15 cellular contexts compared by ENCODE assay signal in genomic region chr12:102024765-102025164, GRCh38. TPM values are rescaled to one million over a fixed set of nuclear protein-coding genes. Genes with fewer than 3 reads are reported as not detected.
DNase-seq lines count a peak whose midpoint lies in the region; ATAC-seq and TF ChIP-seq lines count a peak whose summit lies in the region.
"Had no signal": no experiment of that assay in that cellular context is flagged by ENCODE, and none has a peak within 500 bp of the region (broad histone marks: within the 10 kb centered on the region; RNA-seq: fewer than 3 reads in every experiment).

No MANE protein-coding gene starts in this region.

- peaks cover 0 to 10% (median 0%) of the 10 kb centered on the region in 7 donors for H3K4me1 Mint-ChIP-seq in naive thymus-derived CD4-positive, alpha-beta T cell
- H3K4me1 Mint-ChIP-seq: B cell, H9 had no signal

- no peaks in the 10 kb centered on the region for H3K9me3 Mint-ChIP-seq in naive thymus-derived CD4-positive, alpha-beta T cell
- H3K9me3 Mint-ChIP-seq: CD4-positive, alpha-beta T cell; H9 had no signal

- peak; percentile 79 for ATAC-seq in SK-N-SH treated with all-trans-retinoic acid at 6 μM for 48 hours
- no peak for ATAC-seq in GM18505 (IDR thresholded peaks at IDR 0.05; ENCODE audit: unreplicated experiment)
- no peak for ATAC-seq in naive thymus-derived CD4-positive, alpha-beta T cell
- ATAC-seq: GM12878 had no signal

- DNase-seq in cardiac fibroblast (ENCODE audit: low read depth in 2 of 2) (peak; percentile 8 to 57), fibroblast of the aortic adventitia (ENCODE audit: low read depth) (peak; percentile 12), transverse colon (no peak), spleen (no peak)
- no peak for DNase-seq in naive thymus-derived CD4-positive, alpha-beta T cell
- DNase-seq: C1 segment of cervical spinal cord; Calu3; CD4-positive, alpha-beta T cell; DMS79; GOT3; H9 had no signal

- no peak for TF ChIP-seq CTCF in cardiac fibroblast (IDR thresholded peaks at IDR 0.05; ENCODE audit: low read depth, low read length)
- no peak for TF ChIP-seq CTCF in fibroblast of the aortic adventitia (IDR thresholded peaks at IDR 0.05; ENCODE audit: insufficient read depth, low read length)
- TF ChIP-seq CTCF in transverse colon (IDR thresholded peaks at IDR 0.05): no peak
- no peak for TF ChIP-seq CTCF in spleen (IDR thresholded peaks at IDR 0.05 in 8 of 11, conservative IDR thresholded peaks at IDR 0.05 in 3 of 11)

- no peak overlapping the region for H3K4me3 Mint-ChIP-seq in naive thymus-derived CD4-positive, alpha-beta T cell
- H3K4me3 Mint-ChIP-seq: B cell; CD4-positive, alpha-beta T cell; H9 had no signal

- 63 to 66% methylated on average over 2 of the region's 2 CpGs for WGBS in transverse colon (ENCODE audit: low coverage in 1 of 2), 2 donors
- WGBS in spleen, 5 donors: 61 to 79% (median 73%) methylated on average over 2 of the region's 2 CpGs

- no peak for TF ChIP-seq EP300 in transverse colon (IDR thresholded peaks at IDR 0.05; ENCODE audit: low read depth)

- H3K27me3 ChIP-seq in transverse colon (no peaks in the 10 kb centered on the region), spleen (replicated peaks in 1 of 7) (no peaks in the 10 kb centered on the region)
- H3K27me3 ChIP-seq in naive thymus-derived CD4-positive, alpha-beta T cell (ENCODE audit: control insufficient read depth in 2 of 2, insufficient read depth in 2 of 2, low read length in 2 of 2): no peaks in the 10 kb centered on the region

- H3K36me3 Mint-ChIP-seq in naive thymus-derived CD4-positive, alpha-beta T cell: peaks cover 6 to 51% (median 30%) of the 10 kb centered on the region in 5 donors

- H3K36me3 ChIP-seq in transverse colon (peaks cover 0 to 4% (median 0%) of the 10 kb centered on the region in 4 donors), spleen (peaks cover 0 to 93% (median 23%) of the 10 kb centered on the region in 6 donors)
- peaks cover 0 to 16% (median 13%) of the 10 kb centered on the region in 3 experiments for H3K36me3 ChIP-seq in naive thymus-derived CD4-positive, alpha-beta T cell (ENCODE audit: control insufficient read depth in 2 of 3, insufficient read depth in 3 of 3, low read length in 3 of 3)

- peaks cover 4 to 37% (median 11%) of the 10 kb centered on the region in 4 donors for H3K4me1 ChIP-seq in transverse colon
- no peaks in the 10 kb centered on the region for H3K4me1 ChIP-seq in spleen
- H3K4me1 ChIP-seq in naive thymus-derived CD4-positive, alpha-beta T cell (ENCODE audit: control insufficient read depth in 2 of 2, insufficient read depth in 2 of 2, low read length in 2 of 2): no peaks in the 10 kb centered on the region

- TF ChIP-seq POLR2A in transverse colon (IDR thresholded peaks at IDR 0.05) (no peak), GM18505 (IDR thresholded peaks at IDR 0.05; ENCODE audit: borderline replicate concordance, extremely low read depth, insufficient read depth, insufficient read length) (no peak), spleen (IDR thresholded peaks at IDR 0.05) (no peak)

- no peak overlapping the region for H3K27ac Mint-ChIP-seq in naive thymus-derived CD4-positive, alpha-beta T cell
- H3K27ac Mint-ChIP-seq: B cell; CD4-positive, alpha-beta T cell; H9 had no signal

- in situ Hi-C loops in transverse colon (cut with MboI; ENCODE audit: low pct_ligation_motif_present in 1 of 4, low pct_unique_long_range_greater_than_20kb in 1 of 4, low sequenced_read_pairs in 3 of 4): no loop called here

- intact Hi-C loops in transverse colon (cut with DNase I; ENCODE audit: low total_unique reads) (no loop called here), spleen (cut with DNase I; ENCODE audit: low total_unique reads) (no loop called here)
- intact Hi-C loops in naive thymus-derived CD4-positive, alpha-beta T cell (cut with micrococcal nuclease): no loop called here

- no peaks in the 10 kb centered on the region for H3K9me3 ChIP-seq in transverse colon
- no peaks in the 10 kb centered on the region for H3K9me3 ChIP-seq in spleen
- H3K9me3 ChIP-seq in naive thymus-derived CD4-positive, alpha-beta T cell (ENCODE audit: control insufficient read depth in 2 of 3, low read length in 3 of 3): no peaks in the 10 kb centered on the region

- no peaks in the 10 kb centered on the region for H3K27me3 Mint-ChIP-seq in naive thymus-derived CD4-positive, alpha-beta T cell
- H3K27me3 Mint-ChIP-seq: B cell; CD4-positive, alpha-beta T cell had no signal

- POLR2A ChIA-PET in naive thymus-derived CD4-positive, alpha-beta T cell (lab: Charles Lee): no interaction called here

- no peak overlapping the region for H3K4me3 ChIP-seq in cardiac fibroblast (replicated peaks in 1 of 2; ENCODE audit: low read depth in 2 of 2, low read length in 2 of 2)
- H3K4me3 ChIP-seq in fibroblast of the aortic adventitia (ENCODE audit: low read depth, low read length): no peak overlapping the region
- H3K4me3 ChIP-seq in transverse colon: no peak overlapping the region
- H3K4me3 ChIP-seq in spleen: no peak overlapping the region
- no peak overlapping the region for H3K4me3 ChIP-seq in naive thymus-derived CD4-positive, alpha-beta T cell (ENCODE audit: low read length)
- H3K4me3 ChIP-seq: GM12878 had no signal

- CTCF ChIA-PET in naive thymus-derived CD4-positive, alpha-beta T cell (lab: Charles Lee): no interaction called here

- H3K27ac ChIP-seq in transverse colon (peak overlapping the region in 3 of 4 donors; percentile 4 to 64 (median 4)), spleen (no peak overlapping the region)
- no peak overlapping the region for H3K27ac ChIP-seq in naive thymus-derived CD4-positive, alpha-beta T cell (ENCODE audit: low read depth, low read length)

TF ChIP-seq in SK-N-SH treated with all-trans-retinoic acid at 6 μM for 48 hours, 23 proteins besides CTCF, POLR2A, EP300 and RAD21:
- TF ChIP-seq ZFP3 (CRISPR knock-in tag; IDR thresholded peaks at IDR 0.05) (no peak), ISL1 (CRISPR knock-in tag; IDR thresholded peaks at IDR 0.05) (peak; percentile 85)

RNA-seq across cellular contexts. Expression of gene WASHC3, which starts 37.0 kb away (rescaled TPM):
- total RNA-seq in fibroblast of the aortic adventitia (ENCODE audit: low replicate concordance) (58.5 and 141 TPM in 2 replicates), transverse colon (10 to 100 TPM; 18.7 to 78.6 (median 52.3) TPM), spleen (10 to 100 TPM; 36.6 to 77.7 (median 49.6) TPM)
- polyA plus RNA-seq in spleen: 10 to 100 TPM; 30.2 to 47.9 (median 33.5) TPM
- total RNA-seq in naive thymus-derived CD4-positive, alpha-beta T cell: 10 to 100 TPM; 32.8 to 59.6 (median 49.6) TPM
- polyA plus RNA-seq in naive thymus-derived CD4-positive, alpha-beta T cell: 10 to 100 TPM; 76.3 to 87.9 TPM

Comparison
In these comparisons a context has a peak if more than half of its experiments do, and no peak if none do; other contexts are left out.
1. DNase-seq: peak in cardiac fibroblast (2 of 2) and fibroblast of the aortic adventitia (single experiment); none in transverse colon (single experiment), spleen (single experiment) and naive thymus-derived CD4-positive, alpha-beta T cell (0 of 9).
2. H3K27ac ChIP-seq: peak in transverse colon (3 of 4); none in spleen (0 of 8) and naive thymus-derived CD4-positive, alpha-beta T cell (single experiment).